Comparison of ENCODE assay signal across 19 cellular contexts in the genomic region with DNA sequence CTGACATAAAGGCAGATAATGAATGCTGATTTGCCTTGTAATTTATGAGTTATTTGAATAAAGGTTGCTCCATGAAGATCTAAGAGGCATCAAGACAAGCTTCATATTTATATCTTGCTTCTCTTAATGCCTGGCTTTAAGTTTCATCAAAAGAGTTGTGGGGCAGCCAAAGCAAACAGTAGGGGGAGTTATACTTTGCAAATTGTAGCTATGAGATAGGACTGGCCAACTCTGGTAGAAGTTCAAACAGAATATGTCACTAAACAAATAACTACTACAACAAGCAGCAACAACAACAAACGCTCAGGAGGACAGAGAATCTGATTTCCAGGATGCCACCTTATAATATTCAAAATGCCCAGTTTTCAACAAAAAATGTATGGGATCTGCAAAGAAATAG.
DNase-seq lines count a peak whose midpoint lies in the region; ATAC-seq, FAIRE-seq and TF ChIP-seq lines count a peak whose summit lies in the region.
"Had no signal": no experiment of that assay in that cellular context is flagged by ENCODE, and none has a peak within 500 bp of the region (broad histone marks: within the 10 kb centered on the region; RNA-seq: fewer than 3 reads in every experiment).

No MANE protein-coding gene starts in this region.

- TF ChIP-seq POLR2A in lower leg skin (IDR thresholded peaks at IDR 0.05), result no peak

- intact Hi-C loops in tibial artery (cut with DNase I; ENCODE audit: low total_unique reads) (no loop called here), lower leg skin (cut with DNase I; ENCODE audit: low total_unique reads) (no loop called here)

- H3K4me3 ChIP-seq in fibroblast of villous mesenchyme (ENCODE audit: low read depth, low read length) (no peak overlapping the region), tibial artery (no peak overlapping the region), lower leg skin (ENCODE audit: low read depth, poor library complexity, severe bottlenecking) (no peak overlapping the region)
- H3K4me3 ChIP-seq: SJSA1 had no signal

- ATAC-seq in GM21526 (IDR thresholded peaks at IDR 0.05; ENCODE audit: low FRiP score, unreplicated experiment), result no peak
- ATAC-seq: left ventricle myocardium superior; naive thymus-derived CD8-positive, alpha-beta T cell; stimulated activated memory B cell treated with anti-CD40 and anti-IgM and Interleukin-4, amounts not matched to agents 10 μg/mL and 1 μg/mL and 100 μg/mL, for 72 hours had no signal

- FAIRE-seq in D721Med (lab: Jason Lieb, UNC), result peak; percentile 64

- H3K27me3 ChIP-seq in tibial artery, result no peaks in the 10 kb centered on the region
- H3K27me3 ChIP-seq: SJSA1 had no signal

- no peaks in the 10 kb centered on the region for H3K4me1 ChIP-seq in tibial artery
- H3K4me1 ChIP-seq: SJSA1 had no signal

- WGBS in lower leg skin, 2 donors, result 83 to 86% methylated on average over 1 of the region's 1 CpG

- DNase-seq in D721Med (ENCODE audit: insufficient read length, low spot score) (no peak), HT-29 (ENCODE audit: low spot score) (peak; percentile 17), SK-MEL-5 (ENCODE audit: low read depth, low spot score) (peak; percentile 40), fibroblast of villous mesenchyme (ENCODE audit: low read depth) (no peak), NCI-H510A treated with DMSO at 0.1 percent for 48 hours (lab: John Stamatoyannopoulos, UW) (no peak), tibial artery (no peak), lower leg skin (ENCODE audit: low spot score in 2 of 2) (no peak)
- DNase-seq: activated CD8-positive, alpha-beta memory T cell treated with anti-CD3 and anti-CD28 coated beads for 24 hours; activated naive CD4-positive, alpha-beta T cell; central memory CD4-positive, alpha-beta T cell; hippocampal formation; left ventricle myocardium superior; naive thymus-derived CD8-positive, alpha-beta T cell; NCI-H1694 treated with DMSO at 0.1 percent for 48 hours; NCI-H774; stimulated activated CD4-positive, alpha-beta T cell treated with anti-CD3 and anti-CD28 coated beads, Interleukin-2, amount 100 ng/mL, for 48 hours had no signal

- no peak for TF ChIP-seq CTCF in D721Med (IDR thresholded peaks at IDR 0.05; ENCODE audit: insufficient read depth, missing control alignments)
- TF ChIP-seq CTCF in fibroblast of villous mesenchyme (IDR thresholded peaks at IDR 0.05; ENCODE audit: insufficient read depth, low read depth, low read length), result peak; percentile 45
- TF ChIP-seq CTCF in tibial artery (IDR thresholded peaks at IDR 0.05), result no peak
- no peak for TF ChIP-seq CTCF in lower leg skin (IDR thresholded peaks at IDR 0.05)

- no peaks in the 10 kb centered on the region for H3K36me3 ChIP-seq in tibial artery
- H3K36me3 ChIP-seq: SJSA1 had no signal

- H3K9me3 ChIP-seq in tibial artery, result no peaks in the 10 kb centered on the region
- H3K9me3 ChIP-seq: SJSA1 had no signal

- in situ Hi-C loops in SK-MEL-5 (cut with HindIII; ENCODE audit: low pct_unique_long_range_greater_than_20kb, low sequenced_read_pairs), result no loop called here

- H3K27ac ChIP-seq in tibial artery, result no peak overlapping the region
- H3K27ac ChIP-seq: SJSA1 had no signal

Comparison
In these comparisons a context has a peak if more than half of its experiments do, and no peak if none do; other contexts are left out.
1. DNase-seq: peak in HT-29 (single experiment) and SK-MEL-5 (single experiment); none in D721Med (single experiment), fibroblast of villous mesenchyme (single experiment), NCI-H510A treated with DMSO at 0.1 percent for 48 hours (single experiment), tibial artery (0 of 2) and lower leg skin (0 of 2).